Comparison of ENCODE assay signal across 10 cellular contexts in the genomic region with DNA sequence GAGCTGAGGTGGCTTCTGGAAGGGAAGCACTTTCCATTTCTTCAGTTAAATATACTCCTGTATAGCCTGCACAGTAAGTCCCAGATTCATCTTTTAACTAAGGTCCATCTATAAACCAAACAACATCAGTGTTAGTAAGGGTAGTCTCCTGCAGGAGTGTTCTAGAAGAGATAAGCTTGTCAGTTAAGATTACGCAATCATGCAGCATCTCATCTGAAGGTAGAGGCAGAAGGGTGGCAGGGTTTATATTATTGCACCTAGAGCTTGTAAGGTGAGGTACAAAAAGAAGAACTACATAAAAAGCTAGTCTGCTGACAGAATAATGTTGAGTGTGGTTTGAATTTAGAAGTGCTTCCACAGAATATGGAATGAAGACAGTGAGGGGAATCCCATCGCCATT. TPM values are rescaled to one million over a fixed set of nuclear protein-coding genes. Genes with fewer than 3 reads are reported as not detected.
"Had no signal": no experiment of that assay in that cellular context is flagged by ENCODE, and none has a peak within 500 bp of the region (broad histone marks: within the 10 kb centered on the region; RNA-seq: fewer than 3 reads in every experiment).

No MANE protein-coding gene starts in this region.

- DNase-seq: H7, HFFc6, Karpas-422, KBM-7 had no signal

- FAIRE-seq: HTR-8/SVneo had no signal

- H3K27ac ChIP-seq: KMS-11 had no signal

- ATAC-seq: GM23338, HCT116 had no signal

- H3K9me3 ChIP-seq: HAP-1 had no signal

- H3K4me1 ChIP-seq: HAP-1 had no signal

- H3K9ac ChIP-seq: KMS-11 had no signal

- H3K9me3 Mint-ChIP-seq: GM23338, HFFc6 had no signal

- H3K4me2 ChIP-seq: GM23338, KMS-11 had no signal

- H3K4me1 Mint-ChIP-seq: GM23338 had no signal

- H3K36me3 ChIP-seq: HAP-1 had no signal

- H3K4me3 Mint-ChIP-seq: GM23338, HFFc6 had no signal

- H3K4me3 ChIP-seq: GM23338, HAP-1 had no signal

- H3K27ac Mint-ChIP-seq: GM23338, HFFc6 had no signal

- H2AFZ ChIP-seq: GM23338 had no signal

RNA-seq across cellular contexts. Expression of a gene that starts 44.0 kb away (rescaled TPM):
- total RNA-seq: HT-29 had no signal
